ENCODE assay signal across 15 cellular contexts in genomic region chr1:52658795-52659194, GRCh38. TPM values are rescaled to one million over a fixed set of nuclear protein-coding genes. Genes with fewer than 3 reads are reported as not detected.
DNase-seq lines count a peak whose midpoint lies in the region; ATAC-seq and TF ChIP-seq lines count a peak whose summit lies in the region.
"Had no signal": no experiment of that assay in that cellular context is flagged by ENCODE, and none has a peak within 500 bp of the region (broad histone marks: within the 10 kb centered on the region; RNA-seq: fewer than 3 reads in every experiment).

No MANE protein-coding gene starts in this region.

- no peaks in the 10 kb centered on the region for H3K27me3 Mint-ChIP-seq in activated CD8-positive, alpha-beta memory T cell treated with anti-CD3 and anti-CD28 coated beads, Interleukin-2, amount 10 ng/mL, durations not matched to agents 7 days and 5 days
- H3K27me3 Mint-ChIP-seq in activated T-helper 17 cell treated with anti-CD3 and anti-CD28 coated beads, Interleukin-2, amount 50 U/mL, for 72 hours, result no peaks in the 10 kb centered on the region
- no peaks in the 10 kb centered on the region for H3K27me3 Mint-ChIP-seq in mesothelial cell of epicardium (ENCODE audit: low read depth)
- H3K27me3 Mint-ChIP-seq: dendritic cell treated with granulocyte-macrophage colony-stimulating factor and Interleukin-4, amounts not matched to agents 40 ng/mL and 50 ng/mL, for 4 days had no signal

- H3K4me3 Mint-ChIP-seq in activated CD8-positive, alpha-beta memory T cell treated with anti-CD3 and anti-CD28 coated beads, Interleukin-2, amount 10 ng/mL, durations not matched to agents 7 days and 5 days, result no peak overlapping the region
- H3K4me3 Mint-ChIP-seq in activated T-helper 17 cell treated with anti-CD3 and anti-CD28 coated beads, Interleukin-2, amount 50 U/mL, for 72 hours, result peak overlapping the region; percentile 69
- no peak overlapping the region for H3K4me3 Mint-ChIP-seq in mesothelial cell of epicardium
- H3K4me3 Mint-ChIP-seq: dendritic cell treated with granulocyte-macrophage colony-stimulating factor and Interleukin-4, amounts not matched to agents 40 ng/mL and 50 ng/mL, for 4 days had no signal

- TF ChIP-seq CTCF in HEK293 (tag by site-specific recombination; IDR thresholded peaks at IDR 0.05) (no peak), mesothelial cell of epicardium (IDR thresholded peaks at IDR 0.05; ENCODE audit: unreplicated experiment) (no peak), vagina (IDR thresholded peaks at IDR 0.05) (no peak)

- no peak overlapping the region for H2BK5ac ChIP-seq in neuronal stem cell (ENCODE audit: low read length)

- H3K4me2 ChIP-seq in neuronal stem cell (ENCODE audit: insufficient read depth, low read length, poor library complexity, severe bottlenecking), result no peak overlapping the region

- no peak overlapping the region for H3K23ac ChIP-seq in neuronal stem cell (ENCODE audit: low read depth, low read length, poor library complexity)

- no peak overlapping the region for H4K91ac ChIP-seq in neuronal stem cell (ENCODE audit: low read depth, low read length, poor library complexity)

- H3K27me3 ChIP-seq in neuronal stem cell (ENCODE audit: control insufficient read depth in 3 of 3, insufficient read depth in 3 of 3, low read depth in 1 of 3, low read length in 3 of 3), result no peaks in the 10 kb centered on the region
- H3K27me3 ChIP-seq in vagina, result no peaks in the 10 kb centered on the region

- H3K27ac ChIP-seq in HEK293 (ENCODE audit: extremely low read depth, low read depth, low read length), result no peak overlapping the region
- H3K27ac ChIP-seq in neuronal stem cell (replicated peaks; ENCODE audit: low read length), result no peak overlapping the region
- no peak overlapping the region for H3K27ac ChIP-seq in vagina
- H3K27ac ChIP-seq: WERI-Rb-1 had no signal

- H2AFZ ChIP-seq in neuronal stem cell (ENCODE audit: low read length), result no peak overlapping the region

- H3K9ac ChIP-seq in neuronal stem cell (ENCODE audit: low read depth, low read length, poor library complexity), result no peak overlapping the region

- no peaks in the 10 kb centered on the region for H3K36me3 Mint-ChIP-seq in activated CD8-positive, alpha-beta memory T cell treated with anti-CD3 and anti-CD28 coated beads, Interleukin-2, amount 10 ng/mL, durations not matched to agents 7 days and 5 days
- H3K36me3 Mint-ChIP-seq in activated T-helper 17 cell treated with anti-CD3 and anti-CD28 coated beads, Interleukin-2, amount 50 U/mL, for 72 hours (ENCODE audit: low read depth), result peaks cover 23% of the 10 kb centered on the region
- H3K36me3 Mint-ChIP-seq in mesothelial cell of epicardium, result no peaks in the 10 kb centered on the region

- no peak for DNase-seq in activated CD8-positive, alpha-beta memory T cell treated with anti-CD3 and anti-CD28 coated beads, Interleukin-2, amount 10 ng/mL, durations not matched to agents 7 days and 5 days
- no peak for DNase-seq in activated CD8-positive, alpha-beta memory T cell treated with anti-CD3 and anti-CD28 coated beads, Interleukin-2, amount 50 U/mL, for 48 hours
- no peak for DNase-seq in neuronal stem cell (ENCODE audit: low spot score)
- DNase-seq in mesothelial cell of epicardium (ENCODE audit: low spot score in 2 of 2, unreplicated experiment in 2 of 2), result no peak
- no peak for DNase-seq in vagina (ENCODE audit: extremely low spot score in 2 of 2)
- DNase-seq: NCI-H1048, NCI-H510A treated with DMSO at 0.1 percent for 48 hours, SHP77 treated with DMSO at 0.1 percent for 48 hours, WERI-Rb-1 had no signal

- ATAC-seq in activated CD8-positive, alpha-beta memory T cell treated with anti-CD3 and anti-CD28 coated beads, Interleukin-2, amount 10 ng/mL, durations not matched to agents 7 days and 5 days, result peak; percentile 45
- ATAC-seq in activated T-helper 17 cell treated with anti-CD3 and anti-CD28 coated beads, Interleukin-2, amount 50 U/mL, for 72 hours (replicated peaks), result peak; percentile 81
- ATAC-seq in HG03097 (IDR thresholded peaks at IDR 0.05; ENCODE audit: low FRiP score, unreplicated experiment), result no peak

- H3K18ac ChIP-seq in neuronal stem cell (ENCODE audit: low read length), result peak overlapping the region; percentile 28

- H3K4me1 ChIP-seq in HEK293 (ENCODE audit: control insufficient read depth, insufficient read depth, low read length), result no peaks in the 10 kb centered on the region
- H3K4me1 ChIP-seq in neuronal stem cell (ENCODE audit: control insufficient read depth in 2 of 2, insufficient read depth in 1 of 2, low read depth in 1 of 2, low read length in 2 of 2), result peaks cover 13 to 25% of the 10 kb centered on the region in 2 donors
- no peaks in the 10 kb centered on the region for H3K4me1 ChIP-seq in vagina

- intact Hi-C loops in vagina (cut with DNase I), result no loop called here

- H2BK12ac ChIP-seq in neuronal stem cell (ENCODE audit: low read length), result no peak overlapping the region

- H3K9me3 ChIP-seq in HEK293 (ENCODE audit: control insufficient read depth, insufficient read depth, low read depth, low read length) (no peaks in the 10 kb centered on the region), neuronal stem cell (replicated peaks in 1 of 2; ENCODE audit: control insufficient read depth in 2 of 2, insufficient read depth in 1 of 2, low read depth in 1 of 2, low read length in 2 of 2) (no peaks in the 10 kb centered on the region), vagina (no peaks in the 10 kb centered on the region)

- CTCF ChIA-PET in activated CD8-positive, alpha-beta memory T cell treated with anti-CD3 and anti-CD28 coated beads, Interleukin-2, amount 10 ng/mL, durations not matched to agents 7 days and 5 days (lab: Charles Lee), result interaction anchor here (0.6 to 1.5 kb wide), 7 partner anchors 9 to 117 kb away, joined by 3 to 4 read pairs (median 3); no protein-coding TSS in a partner anchor
- CTCF ChIA-PET in HEK293 (lab: Yijun Ruan, JAX), result interaction anchor here (0.7 kb wide), 1 partner anchor 109 kb away, joined by 4 read pairs; no protein-coding TSS in a partner anchor

- H3K4me3 ChIP-seq in HEK293 (ENCODE audit: low read depth, low read length) (no peak overlapping the region), neuronal stem cell (ENCODE audit: low read length in 2 of 2) (no peak overlapping the region), vagina (no peak overlapping the region)

- peaks cover 15% of the 10 kb centered on the region for H3K4me1 Mint-ChIP-seq in activated CD8-positive, alpha-beta memory T cell treated with anti-CD3 and anti-CD28 coated beads, Interleukin-2, amount 10 ng/mL, durations not matched to agents 7 days and 5 days
- peaks cover 17% of the 10 kb centered on the region for H3K4me1 Mint-ChIP-seq in activated T-helper 17 cell treated with anti-CD3 and anti-CD28 coated beads, Interleukin-2, amount 50 U/mL, for 72 hours
- H3K4me1 Mint-ChIP-seq in mesothelial cell of epicardium, result peaks cover 24% of the 10 kb centered on the region

- H3K36me3 ChIP-seq in HEK293 (ENCODE audit: control insufficient read depth in 2 of 2, insufficient read depth in 1 of 2, low read length in 2 of 2) (no peaks in the 10 kb centered on the region), neuronal stem cell (replicated peaks in 1 of 2; ENCODE audit: control insufficient read depth in 2 of 2, insufficient read depth in 2 of 2, low read length in 2 of 2) (no peaks in the 10 kb centered on the region), vagina (no peaks in the 10 kb centered on the region)
- H3K36me3 ChIP-seq: WERI-Rb-1 had no signal

- H3K79me1 ChIP-seq in neuronal stem cell (ENCODE audit: low read depth, low read length), result no peaks in the 10 kb centered on the region

- TF ChIP-seq POLR2A in vagina (IDR thresholded peaks at IDR 0.05), result no peak

- no peak overlapping the region for H2BK15ac ChIP-seq in neuronal stem cell (ENCODE audit: low read length)

- H3K14ac ChIP-seq in neuronal stem cell (ENCODE audit: low read length), result no peak overlapping the region

- no peak overlapping the region for H3K4ac ChIP-seq in neuronal stem cell (ENCODE audit: low read length)

- no CpG with 5 or more reads among the region's 1 CpG for WGBS in neuronal stem cell (ENCODE audit: extremely low coverage in 2 of 2, insufficient read length in 2 of 2, insufficient replicate concordance in 1 of 2), 2 donors

- no peak overlapping the region for H2BK120ac ChIP-seq in neuronal stem cell (ENCODE audit: low read depth, low read length)

- no peak overlapping the region for H2AK5ac ChIP-seq in neuronal stem cell (ENCODE audit: low read depth, low read length)

- POLR2A ChIA-PET in HEK293 (lab: Yijun Ruan, JAX), result interaction anchor here (0.7 kb wide), 1 partner anchor 254 kb away, joined by 3 read pairs; the partner anchor contains the start of genes ORC1 and PRPF38A

- peak overlapping the region; percentile 82 for H3K27ac Mint-ChIP-seq in activated CD8-positive, alpha-beta memory T cell treated with anti-CD3 and anti-CD28 coated beads, Interleukin-2, amount 10 ng/mL, durations not matched to agents 7 days and 5 days
- H3K27ac Mint-ChIP-seq in activated T-helper 17 cell treated with anti-CD3 and anti-CD28 coated beads, Interleukin-2, amount 50 U/mL, for 72 hours, result peak overlapping the region; percentile 90
- H3K27ac Mint-ChIP-seq in mesothelial cell of epicardium, result no peak overlapping the region
- H3K27ac Mint-ChIP-seq: dendritic cell treated with granulocyte-macrophage colony-stimulating factor and Interleukin-4, amounts not matched to agents 40 ng/mL and 50 ng/mL, for 4 days had no signal

- no peaks in the 10 kb centered on the region for H3K9me3 Mint-ChIP-seq in activated CD8-positive, alpha-beta memory T cell treated with anti-CD3 and anti-CD28 coated beads, Interleukin-2, amount 10 ng/mL, durations not matched to agents 7 days and 5 days (ENCODE audit: low read depth)
- H3K9me3 Mint-ChIP-seq in activated T-helper 17 cell treated with anti-CD3 and anti-CD28 coated beads, Interleukin-2, amount 50 U/mL, for 72 hours, result no peaks in the 10 kb centered on the region
- H3K9me3 Mint-ChIP-seq in mesothelial cell of epicardium, result no peaks in the 10 kb centered on the region
- H3K9me3 Mint-ChIP-seq: dendritic cell treated with granulocyte-macrophage colony-stimulating factor and Interleukin-4, amounts not matched to agents 40 ng/mL and 50 ng/mL, for 4 days had no signal

- no peak overlapping the region for H4K8ac ChIP-seq in neuronal stem cell (ENCODE audit: low read depth, low read length)

RNA-seq across cellular contexts. Expression of gene SHISAL2A, which starts 25.8 kb away (rescaled TPM):
- total RNA-seq in activated CD8-positive, alpha-beta memory T cell treated with anti-CD3 and anti-CD28 coated beads, Interleukin-2, amount 10 ng/mL, durations not matched to agents 7 days and 5 days, result 10 to 100 TPM in 1 of 2 experiments, 1 to 10 TPM in 1; 5.7 to 11.0 TPM
- total RNA-seq in activated T-helper 17 cell treated with anti-CD3 and anti-CD28 coated beads, Interleukin-2, amount 50 U/mL, for 72 hours, result 1 to 10 TPM; 7.1 to 8.9 TPM
- 1.5 TPM for polyA plus RNA-seq in neuronal stem cell (2013, experiment 1 of 2)
- polyA plus RNA-seq in neuronal stem cell (2013, experiment 2 of 2), result 1.7 TPM
- 0.99 to 1.4 TPM (median 1.4 TPM) in 3 replicates for total RNA-seq in mesothelial cell of epicardium
- total RNA-seq in vagina, result 3.2 TPM
- total RNA-seq: myocyte had no signal
- polyA plus RNA-seq: AG04450 had no signal

RNA-seq across cellular contexts. Expression of gene COA7, which starts 39.4 kb away (rescaled TPM):
- 10 to 100 TPM; 16.1 to 26.3 TPM for total RNA-seq in activated CD8-positive, alpha-beta memory T cell treated with anti-CD3 and anti-CD28 coated beads, Interleukin-2, amount 10 ng/mL, durations not matched to agents 7 days and 5 days
- 10 to 100 TPM; 13.7 to 32.8 TPM for total RNA-seq in activated T-helper 17 cell treated with anti-CD3 and anti-CD28 coated beads, Interleukin-2, amount 50 U/mL, for 72 hours
- polyA plus RNA-seq in neuronal stem cell (2013, experiment 1 of 2), result 8.4 TPM
- 8.4 TPM for polyA plus RNA-seq in neuronal stem cell (2013, experiment 2 of 2)
- total RNA-seq in mesothelial cell of epicardium, result 21.5 to 23.5 TPM (median 21.7 TPM) in 3 replicates
- total RNA-seq in vagina, result 9.8 TPM

RNA-seq across cellular contexts. Expression of gene GPX7, which starts 56.6 kb away (rescaled TPM):
- 10 to 100 TPM; 14.4 to 15.3 TPM for total RNA-seq in activated CD8-positive, alpha-beta memory T cell treated with anti-CD3 and anti-CD28 coated beads, Interleukin-2, amount 10 ng/mL, durations not matched to agents 7 days and 5 days
- 10 to 100 TPM; 14.0 to 20.5 TPM for total RNA-seq in activated T-helper 17 cell treated with anti-CD3 and anti-CD28 coated beads, Interleukin-2, amount 50 U/mL, for 72 hours
- 40.1 TPM for polyA plus RNA-seq in neuronal stem cell (2013, experiment 1 of 2)
- polyA plus RNA-seq in neuronal stem cell (2013, experiment 2 of 2), result 39.9 TPM
- total RNA-seq in mesothelial cell of epicardium (57.7 to 62.6 TPM (median 61.8 TPM) in 3 replicates), vagina (9.8 TPM)
